Comparison of ENCODE assay signal across 1 cellular context in the genomic region with DNA sequence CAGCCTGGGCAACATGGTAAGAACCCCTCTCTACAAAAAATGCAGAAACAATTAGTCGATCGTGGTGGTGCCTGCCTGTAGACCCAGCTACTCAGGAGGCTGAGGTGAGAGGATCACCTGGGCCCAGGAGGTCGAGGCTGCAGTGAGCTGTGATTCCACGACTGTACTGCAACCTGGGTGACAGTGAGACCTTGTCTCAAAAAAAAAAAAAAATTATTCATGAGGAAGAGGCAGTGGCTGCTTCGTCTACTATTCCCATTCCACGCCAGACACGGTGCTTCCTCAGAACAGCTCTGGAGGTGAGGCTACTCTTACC.
TF ChIP-seq lines count a peak whose summit lies in the region.

No MANE protein-coding gene starts in this region.

TF ChIP-seq in liver, 16 proteins besides CTCF, POLR2A, EP300 and RAD21 (continued from another document):
- TF ChIP-seq ATF3 (IDR thresholded peaks at IDR 0.05) (no peak), SP1 (IDR thresholded peaks at IDR 0.05) (no peak), HNF4G (IDR thresholded peaks at IDR 0.05) (no peak)
